Comparison of ENCODE assay signal across 9 cellular contexts in the genomic region with DNA sequence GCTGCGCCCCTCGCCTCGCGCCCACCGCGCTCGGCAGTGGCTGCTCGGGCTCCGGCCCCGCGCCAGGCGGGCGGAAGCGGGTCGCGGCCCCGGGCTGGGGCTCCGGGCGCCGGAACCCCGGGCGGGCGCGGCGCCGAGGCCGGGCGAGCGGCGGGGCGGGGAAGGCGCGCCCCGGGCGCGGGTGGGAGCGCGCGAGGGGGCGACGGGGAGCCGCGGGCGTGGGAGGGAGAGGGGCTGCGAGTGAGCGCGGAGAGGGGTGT. TPM values are rescaled to one million over a fixed set of nuclear protein-coding genes. Genes with fewer than 3 reads are reported as not detected.
A peak's percentile ranks its signal among the peaks of the same experiment; 100 is the strongest.
DNase-seq lines count a peak whose midpoint lies in the region; ATAC-seq, FAIRE-seq and TF ChIP-seq lines count a peak whose summit lies in the region.
"Had no signal": no experiment of that assay in that cellular context is flagged by ENCODE, and none has a peak within 500 bp of the region (broad histone marks: within the 10 kb centered on the region; RNA-seq: fewer than 3 reads in every experiment).

No MANE protein-coding gene starts in this region.

- H3K27ac ChIP-seq in liver (ENCODE audit: low read depth in 1 of 2, low read length in 2 of 2), result peak overlapping the region; percentile 44 to 69
- H3K27ac ChIP-seq in vagina, result peak overlapping the region; percentile 98

- no peak for DNase-seq in stimulated activated naive CD8-positive, alpha-beta T cell treated with anti-CD3 and anti-CD28 coated beads, Interleukin-15, Interleukin-2, amounts not matched to agents 100 U/mL and 50 U/mL, for 24 hours
- DNase-seq in activated T-helper 2 cell treated with anti-CD3 and anti-CD28 coated beads, Interferon-gamma antibody, Interleukin-2, Interleukin-4, amounts not matched to agents 10 μg/mL and 5 μg/mL and 100 μg/mL, durations not matched to agents 14 hours and 24 hours and 36 hours (ENCODE audit: low spot score), result no peak
- DNase-seq in vagina (ENCODE audit: extremely low spot score in 2 of 2) (no peak), D721Med (ENCODE audit: insufficient read length, low spot score) (no peak), iPS-NIHi11 (ENCODE audit: low spot score) (no peak)

- H3K9me3 ChIP-seq in liver (ENCODE audit: control insufficient read depth in 4 of 4, low read length in 3 of 4), result no peaks in the 10 kb centered on the region
- no peaks in the 10 kb centered on the region for H3K9me3 ChIP-seq in vagina

- H3K4me3 ChIP-seq in liver (ENCODE audit: low read depth in 1 of 3, low read length in 3 of 3) (peak overlapping the region; percentile 49 to 85 (median 72)), vagina (peak overlapping the region; percentile 77 to 86)

- H3K27me3 ChIP-seq in liver (ENCODE audit: control insufficient read depth in 4 of 4, insufficient read depth in 4 of 4, low read length in 3 of 4) (peaks cover 0 to 4% (median 2%) of the 10 kb centered on the region in 4 donors), vagina (no peaks in the 10 kb centered on the region)

- TF ChIP-seq CTCF in liver (IDR thresholded peaks at IDR 0.05; ENCODE audit: low read depth, low read length, missing input control) (no peak), vagina (IDR thresholded peaks at IDR 0.05) (no peak), D721Med (IDR thresholded peaks at IDR 0.05; ENCODE audit: insufficient read depth, missing control alignments) (no peak)

- ATAC-seq in stimulated activated naive CD8-positive, alpha-beta T cell treated with anti-CD3 and anti-CD28 coated beads, Interleukin-15, Interleukin-2, amounts not matched to agents 100 U/mL and 50 U/mL, for 24 hours, result no peak
- ATAC-seq in HG02885 (IDR thresholded peaks at IDR 0.05; ENCODE audit: poor library complexity, unreplicated experiment), result no peak

- H3K4me1 ChIP-seq in liver (ENCODE audit: control insufficient read depth in 4 of 4, insufficient read depth in 4 of 4, low read length in 3 of 4), result peaks cover 9 to 27% (median 19%) of the 10 kb centered on the region in 4 donors
- H3K4me1 ChIP-seq in vagina, result peaks cover 24% of the 10 kb centered on the region

- TF ChIP-seq RAD21 in liver (IDR thresholded peaks at IDR 0.05), result no peak

- under 1% methylated on average over 47 of the region's 47 CpGs for WGBS in liver

- peaks cover 10% of the 10 kb centered on the region for H3K4me1 Mint-ChIP-seq in stimulated activated naive CD8-positive, alpha-beta T cell treated with anti-CD3 and anti-CD28 coated beads, Interleukin-15, Interleukin-2, amounts not matched to agents 100 ng/mL and 50 ng/mL, for 24 hours (ENCODE audit: low read depth)
- H3K4me1 Mint-ChIP-seq in activated T-helper 2 cell treated with anti-CD3 and anti-CD28 coated beads, Interferon-gamma antibody, Interleukin-2, Interleukin-4, amounts not matched to agents 10 μg/mL and 5 μg/mL and 100 μg/mL, durations not matched to agents 14 hours and 24 hours and 36 hours (ENCODE audit: low read depth), result peaks cover 10% of the 10 kb centered on the region

- H3K36me3 Mint-ChIP-seq in stimulated activated naive CD8-positive, alpha-beta T cell treated with anti-CD3 and anti-CD28 coated beads, Interleukin-15, Interleukin-2, amounts not matched to agents 100 ng/mL and 50 ng/mL, for 24 hours (ENCODE audit: low read depth), result no peaks in the 10 kb centered on the region
- no peaks in the 10 kb centered on the region for H3K36me3 Mint-ChIP-seq in activated T-helper 2 cell treated with anti-CD3 and anti-CD28 coated beads, Interferon-gamma antibody, Interleukin-2, Interleukin-4, amounts not matched to agents 10 μg/mL and 5 μg/mL and 100 μg/mL, durations not matched to agents 14 hours and 24 hours and 36 hours (ENCODE audit: low read depth)

- FAIRE-seq in D721Med (lab: Jason Lieb, UNC), result no peak
- FAIRE-seq: colon had no signal

- TF ChIP-seq POLR2A in vagina (IDR thresholded peaks at IDR 0.05), result no peak

- H3K27ac Mint-ChIP-seq in stimulated activated naive CD8-positive, alpha-beta T cell treated with anti-CD3 and anti-CD28 coated beads, Interleukin-15, Interleukin-2, amounts not matched to agents 100 ng/mL and 50 ng/mL, for 24 hours, result no peak overlapping the region
- H3K27ac Mint-ChIP-seq in activated T-helper 2 cell treated with anti-CD3 and anti-CD28 coated beads, Interferon-gamma antibody, Interleukin-2, Interleukin-4, amounts not matched to agents 10 μg/mL and 5 μg/mL and 100 μg/mL, durations not matched to agents 14 hours and 24 hours and 36 hours, result no peak overlapping the region

- peak overlapping the region; percentile 77 for H3K4me3 Mint-ChIP-seq in stimulated activated naive CD8-positive, alpha-beta T cell treated with anti-CD3 and anti-CD28 coated beads, Interleukin-15, Interleukin-2, amounts not matched to agents 100 ng/mL and 50 ng/mL, for 24 hours
- H3K4me3 Mint-ChIP-seq in activated T-helper 2 cell treated with anti-CD3 and anti-CD28 coated beads, Interferon-gamma antibody, Interleukin-2, Interleukin-4, amounts not matched to agents 10 μg/mL and 5 μg/mL and 100 μg/mL, durations not matched to agents 14 hours and 24 hours and 36 hours (ENCODE audit: low read depth), result peak overlapping the region; percentile 75

- no peaks in the 10 kb centered on the region for H3K36me3 ChIP-seq in liver (ENCODE audit: control insufficient read depth in 4 of 4, insufficient read depth in 3 of 4, low read depth in 1 of 4, low read length in 3 of 4)
- no peaks in the 10 kb centered on the region for H3K36me3 ChIP-seq in vagina

- intact Hi-C loops in activated T-helper 2 cell treated with anti-CD3 and anti-CD28 coated beads, Interferon-gamma antibody, Interleukin-2, Interleukin-4, amounts not matched to agents 10 μg/mL and 5 μg/mL and 100 μg/mL, durations not matched to agents 14 hours and 24 hours and 36 hours (cut with micrococcal nuclease), result loop anchor here (10.0 kb wide), 1 partner anchor 109 kb away; a partner anchor contains a TSS
- intact Hi-C loops in vagina (cut with DNase I), result no loop called here

- H3K27me3 Mint-ChIP-seq in stimulated activated naive CD8-positive, alpha-beta T cell treated with anti-CD3 and anti-CD28 coated beads, Interleukin-15, Interleukin-2, amounts not matched to agents 100 ng/mL and 50 ng/mL, for 24 hours, result peaks cover 64% of the 10 kb centered on the region
- H3K27me3 Mint-ChIP-seq in activated T-helper 2 cell treated with anti-CD3 and anti-CD28 coated beads, Interferon-gamma antibody, Interleukin-2, Interleukin-4, amounts not matched to agents 10 μg/mL and 5 μg/mL and 100 μg/mL, durations not matched to agents 14 hours and 24 hours and 36 hours (ENCODE audit: low read depth), result peaks cover 75% of the 10 kb centered on the region

- H3K9me3 Mint-ChIP-seq in stimulated activated naive CD8-positive, alpha-beta T cell treated with anti-CD3 and anti-CD28 coated beads, Interleukin-15, Interleukin-2, amounts not matched to agents 100 ng/mL and 50 ng/mL, for 24 hours, result no peaks in the 10 kb centered on the region
- H3K9me3 Mint-ChIP-seq in activated T-helper 2 cell treated with anti-CD3 and anti-CD28 coated beads, Interferon-gamma antibody, Interleukin-2, Interleukin-4, amounts not matched to agents 10 μg/mL and 5 μg/mL and 100 μg/mL, durations not matched to agents 14 hours and 24 hours and 36 hours, result no peaks in the 10 kb centered on the region

- no peak overlapping the region for H3K9ac ChIP-seq in liver (ENCODE audit: low read depth in 1 of 2, low read length in 2 of 2)

TF ChIP-seq in liver, 16 proteins besides CTCF, POLR2A, EP300 and RAD21:
- no peak for TF ChIP-seq EGR1 (IDR thresholded peaks at IDR 0.05; ENCODE audit: low read depth in 2 of 2)
- TF ChIP-seq SP1 (IDR thresholded peaks at IDR 0.05), result no peak
- no peak for TF ChIP-seq JUND (IDR thresholded peaks at IDR 0.05)
- TF ChIP-seq TAF1 (conservative IDR thresholded peaks at IDR 0.05), result no peak
- TF ChIP-seq, protein P1, sequence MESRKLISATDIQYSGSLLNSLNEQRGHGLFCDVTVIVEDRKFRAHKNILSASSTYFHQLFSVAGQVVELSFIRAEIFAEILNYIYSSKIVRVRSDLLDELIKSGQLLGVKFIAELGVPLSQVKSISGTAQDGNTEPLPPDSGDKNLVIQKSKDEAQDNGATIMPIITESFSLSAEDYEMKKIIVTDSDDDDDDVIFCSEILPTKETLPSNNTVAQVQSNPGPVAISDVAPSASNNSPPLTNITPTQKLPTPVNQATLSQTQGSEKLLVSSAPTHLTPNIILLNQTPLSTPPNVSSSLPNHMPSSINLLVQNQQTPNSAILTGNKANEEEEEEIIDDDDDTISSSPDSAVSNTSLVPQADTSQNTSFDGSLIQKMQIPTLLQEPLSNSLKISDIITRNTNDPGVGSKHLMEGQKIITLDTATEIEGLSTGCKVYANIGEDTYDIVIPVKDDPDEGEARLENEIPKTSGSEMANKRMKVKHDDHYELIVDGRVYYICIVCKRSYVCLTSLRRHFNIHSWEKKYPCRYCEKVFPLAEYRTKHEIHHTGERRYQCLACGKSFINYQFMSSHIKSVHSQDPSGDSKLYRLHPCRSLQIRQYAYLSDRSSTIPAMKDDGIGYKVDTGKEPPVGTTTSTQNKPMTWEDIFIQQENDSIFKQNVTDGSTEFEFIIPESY (IDR thresholded peaks at IDR 0.05), result no peak

RNA-seq across cellular contexts. Expression of a gene that starts 0.5 kb away (rescaled TPM):
- total RNA-seq in activated T-helper 2 cell treated with anti-CD3 and anti-CD28 coated beads, Interferon-gamma antibody, Interleukin-2, Interleukin-4, amounts not matched to agents 10 μg/mL and 5 μg/mL and 100 μg/mL, durations not matched to agents 14 hours and 24 hours and 36 hours, result 0.05 and 1.6 TPM in 2 replicates
- total RNA-seq in liver, result 10 to 100 TPM in 1 of 2 donors, 1 to 10 TPM in 1; 2.1 to 35.0 TPM
- 1 to 10 TPM in 1 of 2 donors, under 1 TPM in 1; 0.67 to 1.4 TPM for polyA plus RNA-seq in liver
- total RNA-seq in vagina, result 9.8 TPM
